In genomic region chr15:40441012-40441735, GRCh38 we compare ENCODE assay signal across 8 cellular contexts. TPM values are rescaled to one million over a fixed set of nuclear protein-coding genes. Genes with fewer than 3 reads are reported as not detected.
DNase-seq lines count a peak whose midpoint lies in the region; ATAC-seq, FAIRE-seq and TF ChIP-seq lines count a peak whose summit lies in the region.

No MANE protein-coding gene starts in this region.

- H3K9ac ChIP-seq in SK-N-MC (ENCODE audit: insufficient read length): peak overlapping the region; percentile 78

- H3K4me3 ChIP-seq in SK-N-MC (peak overlapping the region; percentile 85), pancreas (peak overlapping the region; percentile 62 to 92 (median 86))

- ATAC-seq in HG02852 (IDR thresholded peaks at IDR 0.05; ENCODE audit: unreplicated experiment): peak; percentile 36
- peak; percentile 1 for ATAC-seq in esophagus mucosa
- peak in 3 of 4 donors; percentile 0 to 24 (median 2) for ATAC-seq in pancreas

- H3K27me3 ChIP-seq in pancreas: no peaks in the 10 kb centered on the region

- intact Hi-C loops in pancreas (cut with DNase I): no loop called here

- H3K4me1 ChIP-seq in pancreas: peaks cover 7 to 35% (median 11%) of the 10 kb centered on the region in 3 donors

- WGBS in pancreas, 2 donors: 1% methylated on average over 28 to 117 of the region's 117 CpGs

- H3K27ac ChIP-seq in SK-N-MC: no peak overlapping the region
- peak overlapping the region; percentile 60 to 76 (median 68) for H3K27ac ChIP-seq in pancreas

- H3K9me3 ChIP-seq in SK-N-MC (ENCODE audit: low read depth, low read length) (no peaks in the 10 kb centered on the region), pancreas (no peaks in the 10 kb centered on the region)

- TF ChIP-seq CTCF in pancreas (IDR thresholded peaks at IDR 0.05): no peak

- FAIRE-seq in pancreas (lab: Jason Lieb, UNC): no peak

- DNase-seq in activated CD8-positive, alpha-beta memory T cell treated with anti-CD3 and anti-CD28 coated beads for 24 hours: peak; percentile 87
- no peak for DNase-seq in activated CD8-positive, alpha-beta memory T cell treated with anti-CD3 and anti-CD28 coated beads, Interleukin-2, amount 50 U/mL, for 4 hours
- DNase-seq in SK-N-MC (ENCODE audit: low read depth, low spot score) (no peak), pancreas (peak in 3 of 6 donors; percentile 72 to 82 (median 79)), NCI-H146 treated with DMSO at 0.1 percent for 48 hours (lab: John Stamatoyannopoulos, UW; ENCODE audit: unreplicated experiment) (no peak), NCI-H2081 (lab: John Stamatoyannopoulos, UW) (no peak)

- H3K36me3 ChIP-seq in SK-N-MC (ENCODE audit: insufficient read depth, low read length) (no peaks in the 10 kb centered on the region), pancreas (no peaks in the 10 kb centered on the region)

RNA-seq across cellular contexts. Expression of gene BAHD1, which starts 0.4 kb away (rescaled TPM):
- total RNA-seq in esophagus mucosa: 7.0 TPM
- 10 to 100 TPM in 4 of 6 donors, 1 to 10 TPM in 2; 8.0 to 16.3 (median 10.7) TPM for total RNA-seq in pancreas
- polyA plus RNA-seq in pancreas: 10 to 100 TPM in 1 of 2 donors, 1 to 10 TPM in 1; 9.7 to 13.1 TPM

RNA-seq across cellular contexts. Expression of gene CHST14, which starts 29.6 kb away (rescaled TPM):
- total RNA-seq in esophagus mucosa: 4.0 TPM
- 1 to 10 TPM; 3.1 to 8.9 (median 4.1) TPM for total RNA-seq in pancreas
- 1 to 10 TPM; 4.0 to 6.1 TPM for polyA plus RNA-seq in pancreas

RNA-seq across cellular contexts. Expression of gene IVD, which starts 35.6 kb away (rescaled TPM):
- 14.7 TPM for total RNA-seq in esophagus mucosa
- total RNA-seq in pancreas: 10 to 100 TPM; 23.8 to 41.3 (median 30.1) TPM
- 10 to 100 TPM; 26.0 to 38.5 TPM for polyA plus RNA-seq in pancreas

RNA-seq across cellular contexts. Expression of gene KNSTRN, which starts 58.7 kb away (rescaled TPM):
- total RNA-seq in esophagus mucosa (13.8 TPM), pancreas (1 to 10 TPM; 2.2 to 8.4 (median 3.3) TPM)
- 1 to 10 TPM; 3.1 to 5.3 TPM for polyA plus RNA-seq in pancreas
